ENCODE assay signal across 11 cellular contexts in genomic region chr16:89344846-89345577, GRCh38.
DNase-seq lines count a peak whose midpoint lies in the region; TF ChIP-seq lines count a peak whose summit lies in the region.
"Had no signal": no experiment of that assay in that cellular context is flagged by ENCODE, and none has a peak within 500 bp of the region (broad histone marks: within the 10 kb centered on the region; RNA-seq: fewer than 3 reads in every experiment).

No MANE protein-coding gene starts in this region.

- H3F3A ChIP-seq in neural progenitor cell (ENCODE audit: low read depth), result peaks cover 16% of the 10 kb centered on the region

- H3K27me3 ChIP-seq in BLaER1 (no peaks in the 10 kb centered on the region), fibroblast of lung (ENCODE audit: control insufficient read depth, insufficient read depth, low read length) (no peaks in the 10 kb centered on the region), neural progenitor cell (no peaks in the 10 kb centered on the region)

- H3K9me3 ChIP-seq in BLaER1 (no peaks in the 10 kb centered on the region), fibroblast of lung (ENCODE audit: control insufficient read depth, insufficient read depth, low read depth, low read length) (no peaks in the 10 kb centered on the region), neural progenitor cell (ENCODE audit: low read depth) (no peaks in the 10 kb centered on the region)

- H3K36me3 ChIP-seq in BLaER1 (peaks cover 35% of the 10 kb centered on the region), fibroblast of lung (ENCODE audit: control insufficient read depth, insufficient read depth, low read length) (no peaks in the 10 kb centered on the region), neural progenitor cell (no peaks in the 10 kb centered on the region)

- no peaks in the 10 kb centered on the region for H3K27me3 Mint-ChIP-seq in neural progenitor cell (ENCODE audit: insufficient read depth, low read depth)
- H3K27me3 Mint-ChIP-seq: effector memory CD8-positive, alpha-beta T cell had no signal

- peaks cover 3% of the 10 kb centered on the region for H3K36me3 Mint-ChIP-seq in neural progenitor cell

- H2AFZ ChIP-seq in fibroblast of lung (ENCODE audit: low read length), result no peak overlapping the region
- H2AFZ ChIP-seq in neural progenitor cell (replicated peaks), result no peak overlapping the region

- H3K27ac ChIP-seq in BLaER1 (0 out of 2 replicates have a peak overlapping the region, but pooled peaks have one; percentile 45), fibroblast of lung (ENCODE audit: insufficient read depth, low read length) (peak overlapping the region; percentile 46), neural progenitor cell (peak overlapping the region; percentile 65)

- H3K4me1 ChIP-seq in BLaER1 (peaks cover 100% of the 10 kb centered on the region), fibroblast of lung (ENCODE audit: control insufficient read depth, extremely low read depth, insufficient read depth, low read length) (peaks cover 11% of the 10 kb centered on the region), neural progenitor cell (peaks cover 29% of the 10 kb centered on the region)

- H3K9ac ChIP-seq in BLaER1 (peak overlapping the region; percentile 43), fibroblast of lung (ENCODE audit: insufficient read depth, low read length) (peak overlapping the region; percentile 20), neural progenitor cell (no peak overlapping the region)

- peaks cover 71% of the 10 kb centered on the region for H3K4me1 Mint-ChIP-seq in neural progenitor cell

- peak overlapping the region; percentile 96 for H3K27ac Mint-ChIP-seq in neural progenitor cell

- peaks cover 92% of the 10 kb centered on the region for H3K79me2 ChIP-seq in fibroblast of lung (ENCODE audit: control insufficient read depth, insufficient read depth, low read length)
- H3K79me2 ChIP-seq in neural progenitor cell (ENCODE audit: low read depth), result peaks cover 100% of the 10 kb centered on the region

- H3K4me2 ChIP-seq in BLaER1 (peak overlapping the region; percentile 56), fibroblast of lung (ENCODE audit: extremely low read depth, insufficient read depth, low read length) (peak overlapping the region; percentile 70), neural progenitor cell (peak overlapping the region; percentile 31)

- H3K9me3 Mint-ChIP-seq in neural progenitor cell, result no peaks in the 10 kb centered on the region
- H3K9me3 Mint-ChIP-seq: effector memory CD8-positive, alpha-beta T cell had no signal

- DNase-seq in NCI-H524 (lab: John Stamatoyannopoulos, UW), result peak; percentile 79 to 91
- no peak for DNase-seq in fibroblast of lung (ENCODE audit: low read depth in 2 of 2)
- DNase-seq in neural progenitor cell (ENCODE audit: low spot score), result no peak
- no peak for DNase-seq in NCI-H1417 (lab: John Stamatoyannopoulos, UW)
- no peak for DNase-seq in occipital lobe (lab: John Stamatoyannopoulos, UW)
- no peak for DNase-seq in retina
- DNase-seq in NCI-H510A (lab: John Stamatoyannopoulos, UW), result no peak
- DNase-seq: activated naive CD4-positive, alpha-beta T cell treated with anti-CD3 and anti-CD28 coated beads, Interleukin-2, amount 50 U/mL, for 16 hours; effector memory CD8-positive, alpha-beta T cell; MV-4-11 had no signal

- H4K20me1 ChIP-seq in BLaER1 (peaks cover 100% of the 10 kb centered on the region), fibroblast of lung (ENCODE audit: control insufficient read depth, extremely low read depth, insufficient read depth, low read length) (peaks cover under 1% of the 10 kb centered on the region), neural progenitor cell (ENCODE audit: low read depth) (peaks cover 97% of the 10 kb centered on the region)

- no peak for TF ChIP-seq CTCF in fibroblast of lung (conservative IDR thresholded peaks at IDR 0.05 in 1 of 2, IDR thresholded peaks at IDR 0.05 in 1 of 2; ENCODE audit: low read depth in 1 of 2, low read length in 2 of 2)
- TF ChIP-seq CTCF in neural progenitor cell (IDR thresholded peaks at IDR 0.05), result no peak

- H3K4me3 Mint-ChIP-seq in neural progenitor cell, result peak overlapping the region; percentile 73

- H3K4me3 ChIP-seq in BLaER1 (no peak overlapping the region), fibroblast of lung (replicated peaks in 1 of 4; ENCODE audit: control extremely low read depth in 1 of 4, insufficient read depth in 1 of 4, low read depth in 3 of 4, low read length in 4 of 4) (no peak overlapping the region), neural progenitor cell (no peak overlapping the region)

Comparison
In these comparisons a context has a peak if more than half of its experiments do, and no peak if none do; other contexts are left out.
1. DNase-seq: peak in NCI-H524 (2 of 2); none in fibroblast of lung (0 of 2), neural progenitor cell (single experiment), NCI-H1417 (0 of 3), occipital lobe (single experiment), retina (single experiment) and NCI-H510A (single experiment).
2. Peak in every context shown above with its lines, with median percentiles within 50 percentile points of each other: H3K27ac ChIP-seq and H3K4me2 ChIP-seq.